In genomic region chr17:28912281-28912937, GRCh38 we compare ENCODE assay signal across 11 cellular contexts. TPM values are rescaled to one million over a fixed set of nuclear protein-coding genes. Genes with fewer than 3 reads are reported as not detected.
A peak's percentile ranks its signal among the peaks of the same experiment; 100 is the strongest.
DNase-seq lines count a peak whose midpoint lies in the region; ATAC-seq and TF ChIP-seq lines count a peak whose summit lies in the region.
"Had no signal": no experiment of that assay in that cellular context is flagged by ENCODE, and none has a peak within 500 bp of the region (broad histone marks: within the 10 kb centered on the region; RNA-seq: fewer than 3 reads in every experiment).

No MANE protein-coding gene starts in this region.

- TF ChIP-seq POLR2A in NB4 (IDR thresholded peaks at IDR 0.05; ENCODE audit: extremely low read depth, insufficient read length) (no peak), gastroesophageal sphincter (IDR thresholded peaks at IDR 0.05) (no peak)

- DNase-seq in GM12865 (ENCODE audit: low read depth) (no peak), NB4 (ENCODE audit: low read depth) (peak; percentile 45), neural progenitor cell (ENCODE audit: low spot score) (no peak), NCI-H2196 (lab: John Stamatoyannopoulos, UW; ENCODE audit: unreplicated experiment) (no peak)
- DNase-seq in effector memory CD8-positive, alpha-beta T cell = no peak
- DNase-seq in activated effector memory CD4-positive, alpha-beta T cell treated with anti-CD3 and anti-CD28 coated beads, Interleukin-2, amount 50 U/mL, for 16 hours = no peak
- DNase-seq: stimulated activated naive CD8-positive, alpha-beta T cell treated with anti-CD3 and anti-CD28 coated beads, Interleukin-15, amount 100 ng/mL, for 72 hours had no signal

- H3K27ac Mint-ChIP-seq in effector memory CD8-positive, alpha-beta T cell = peak overlapping the region; percentile 62 to 79
- no peak overlapping the region for H3K27ac Mint-ChIP-seq in neural progenitor cell
- H3K27ac Mint-ChIP-seq: stimulated activated naive CD8-positive, alpha-beta T cell treated with anti-CD3 and anti-CD28 coated beads, Interleukin-15, amount 100 ng/mL, for 72 hours had no signal

- peaks cover 19% of the 10 kb centered on the region for H3K36me3 ChIP-seq in neural progenitor cell
- H3K36me3 ChIP-seq in gastroesophageal sphincter = peaks cover 3 to 97% of the 10 kb centered on the region in 2 donors

- H3F3A ChIP-seq in neural progenitor cell (ENCODE audit: low read depth) = peaks cover 27% of the 10 kb centered on the region

- peaks cover 16% of the 10 kb centered on the region for H3K79me2 ChIP-seq in neural progenitor cell (ENCODE audit: low read depth)

- TF ChIP-seq EP300 in gastroesophageal sphincter (IDR thresholded peaks at IDR 0.05) = no peak

- H3K27me3 Mint-ChIP-seq in effector memory CD8-positive, alpha-beta T cell = no peaks in the 10 kb centered on the region
- peaks cover 7% of the 10 kb centered on the region for H3K27me3 Mint-ChIP-seq in neural progenitor cell (ENCODE audit: insufficient read depth, low read depth)
- H3K27me3 Mint-ChIP-seq: central memory CD8-positive, alpha-beta T cell; stimulated activated naive CD8-positive, alpha-beta T cell treated with anti-CD3 and anti-CD28 coated beads, Interleukin-15, amount 100 ng/mL, for 72 hours had no signal

- H3K4me3 Mint-ChIP-seq in effector memory CD8-positive, alpha-beta T cell = no peak overlapping the region
- H3K4me3 Mint-ChIP-seq in neural progenitor cell = no peak overlapping the region
- H3K4me3 Mint-ChIP-seq: central memory CD8-positive, alpha-beta T cell; stimulated activated naive CD8-positive, alpha-beta T cell treated with anti-CD3 and anti-CD28 coated beads, Interleukin-15, amount 100 ng/mL, for 72 hours had no signal

- H3K9me3 ChIP-seq in neural progenitor cell (ENCODE audit: low read depth) = no peaks in the 10 kb centered on the region
- H3K9me3 ChIP-seq in gastroesophageal sphincter = no peaks in the 10 kb centered on the region

- H3K4me3 ChIP-seq in GM12865 (ENCODE audit: low read depth, low read length) = no peak overlapping the region
- no peak overlapping the region for H3K4me3 ChIP-seq in NB4 (ENCODE audit: low read depth, low read length)
- H3K4me3 ChIP-seq in neural progenitor cell = no peak overlapping the region
- no peak overlapping the region for H3K4me3 ChIP-seq in gastroesophageal sphincter
- H3K4me3 ChIP-seq: skin epidermis had no signal

- WGBS in gastroesophageal sphincter (ENCODE audit: low coverage in 1 of 2), 2 donors = 54 to 93% methylated on average over 5 to 8 of the region's 20 CpGs

- H3K9me3 Mint-ChIP-seq in effector memory CD8-positive, alpha-beta T cell = no peaks in the 10 kb centered on the region
- no peaks in the 10 kb centered on the region for H3K9me3 Mint-ChIP-seq in neural progenitor cell
- H3K9me3 Mint-ChIP-seq: central memory CD8-positive, alpha-beta T cell had no signal

- peak; percentile 50 for ATAC-seq in effector memory CD8-positive, alpha-beta T cell (replicated peaks)
- ATAC-seq in HG02870 (IDR thresholded peaks at IDR 0.05; ENCODE audit: unreplicated experiment) (no peak), gastroesophageal sphincter (no peak)
- ATAC-seq: stimulated activated naive CD8-positive, alpha-beta T cell treated with anti-CD3 and anti-CD28 coated beads, Interleukin-15, amount 100 ng/mL, for 72 hours had no signal

- no peak overlapping the region for H3K4me2 ChIP-seq in neural progenitor cell

- no peak overlapping the region for H3K9ac ChIP-seq in neural progenitor cell

- no peak overlapping the region for H2AFZ ChIP-seq in neural progenitor cell (replicated peaks)

- TF ChIP-seq CTCF in GM12865 (IDR thresholded peaks at IDR 0.05; ENCODE audit: insufficient read depth, low read depth, low read length, missing control alignments) (peak; percentile 16), NB4 (IDR thresholded peaks at IDR 0.05; ENCODE audit: low read depth, low read length) (peak; percentile 64), neural progenitor cell (IDR thresholded peaks at IDR 0.05) (peak; percentile 32), gastroesophageal sphincter (IDR thresholded peaks at IDR 0.05) (no peak)

- H3K4me1 Mint-ChIP-seq in effector memory CD8-positive, alpha-beta T cell (ENCODE audit: low read depth in 2 of 2) = peaks cover 4 to 7% of the 10 kb centered on the region in 2 donors
- H3K4me1 Mint-ChIP-seq in neural progenitor cell = no peaks in the 10 kb centered on the region

- H4K20me1 ChIP-seq in neural progenitor cell (ENCODE audit: low read depth) = peaks cover 36% of the 10 kb centered on the region

- H3K27ac ChIP-seq in neural progenitor cell = no peak overlapping the region
- peak overlapping the region in 1 of 4 donors; percentile 12 for H3K27ac ChIP-seq in gastroesophageal sphincter

- H3K4me1 ChIP-seq in neural progenitor cell (no peaks in the 10 kb centered on the region), gastroesophageal sphincter (peaks cover 7 to 29% (median 18%) of the 10 kb centered on the region in 3 donors)

- peaks cover 86% of the 10 kb centered on the region for H3K36me3 Mint-ChIP-seq in effector memory CD8-positive, alpha-beta T cell (ENCODE audit: insufficient read depth)
- H3K36me3 Mint-ChIP-seq in neural progenitor cell = peaks cover 49% of the 10 kb centered on the region

- H3K27me3 ChIP-seq in neural progenitor cell = no peaks in the 10 kb centered on the region
- no peaks in the 10 kb centered on the region for H3K27me3 ChIP-seq in gastroesophageal sphincter

RNA-seq across cellular contexts. Expression of gene DHRS13, which starts 9.5 kb away (rescaled TPM):
- total RNA-seq in neural progenitor cell (ENCODE audit: low replicate concordance) (25.6 and 36.0 TPM in 2 replicates), gastroesophageal sphincter (1 to 10 TPM; 3.9 to 6.5 (median 5.2) TPM)

RNA-seq across cellular contexts. Expression of gene FLOT2, which starts 14.9 kb away (rescaled TPM):
- total RNA-seq in neural progenitor cell (ENCODE audit: low replicate concordance) (84.0 and 131 TPM in 2 replicates), gastroesophageal sphincter (100 to 1,000 TPM in 2 of 4 donors, 10 to 100 TPM in 2; 71.6 to 107 (median 91.2) TPM)

RNA-seq across cellular contexts. Expression of gene PHF12, which starts 38.9 kb away (rescaled TPM):
- total RNA-seq in neural progenitor cell (ENCODE audit: low replicate concordance) (49.1 and 54.3 TPM in 2 replicates), gastroesophageal sphincter (10 to 100 TPM; 20.2 to 46.9 (median 37.8) TPM)

RNA-seq across cellular contexts. Expression of gene ERAL1, which starts 57.6 kb away (rescaled TPM):
- total RNA-seq in neural progenitor cell (ENCODE audit: low replicate concordance) (25.8 and 44.8 TPM in 2 replicates), gastroesophageal sphincter (10 to 100 TPM; 25.8 to 48.3 (median 29.2) TPM)

Comparison
In these comparisons a context has a peak if more than half of its experiments do, and no peak if none do; other contexts are left out.
1. CTCF ChIP-seq: peak in GM12865 (single experiment), NB4 (single experiment) and neural progenitor cell (single experiment); none in gastroesophageal sphincter (0 of 4).